19 cellular contexts compared by ENCODE assay signal in the genomic region with DNA sequence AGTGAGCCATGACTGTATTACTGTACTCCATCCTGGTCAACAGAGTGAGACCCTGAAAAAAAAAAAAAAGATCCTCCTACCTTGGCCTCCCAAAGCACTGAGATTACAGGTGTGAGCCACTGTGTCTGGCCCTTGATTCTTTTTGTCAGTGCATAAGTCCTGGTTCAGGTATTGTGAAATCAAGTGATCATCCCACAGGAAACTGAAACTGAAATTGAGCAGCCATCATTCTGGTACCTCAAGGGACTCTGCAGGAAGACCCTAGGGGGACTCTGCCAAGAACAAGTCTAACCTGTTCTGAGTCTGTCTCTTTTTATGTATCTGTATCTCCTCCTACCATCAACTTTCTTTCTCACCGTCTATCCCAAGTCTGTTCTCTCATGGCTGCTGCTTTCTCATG. TPM values are rescaled to one million over a fixed set of nuclear protein-coding genes. Genes with fewer than 3 reads are reported as not detected.
A peak's percentile ranks its signal among the peaks of the same experiment; 100 is the strongest.
DNase-seq lines count a peak whose midpoint lies in the region; ATAC-seq and TF ChIP-seq lines count a peak whose summit lies in the region.
"Had no signal": no experiment of that assay in that cellular context is flagged by ENCODE, and none has a peak within 500 bp of the region (broad histone marks: within the 10 kb centered on the region; RNA-seq: fewer than 3 reads in every experiment).

No MANE protein-coding gene starts in this region.

- BruUV-seq in Calu3 (replicated peaks; lab: Mats Ljungman, UMichigan): no TSS peak

- POLR2A ChIA-PET in activated CD4-positive, alpha-beta T cell treated with anti-CD3 and anti-CD28 coated beads, Interleukin-2, amount 10 ng/mL, durations not matched to agents 7 days and 5 days (lab: Charles Lee): no interaction called here

- H3K27ac Mint-ChIP-seq in activated CD4-positive, alpha-beta T cell treated with anti-CD3 and anti-CD28 coated beads, Interleukin-2, amount 10 ng/mL, durations not matched to agents 7 days and 5 days: peak overlapping the region; percentile 82
- H3K27ac Mint-ChIP-seq in Calu3 (ENCODE audit: unreplicated experiment) (peak overlapping the region; percentile 16), mesothelial cell of epicardium (no peak overlapping the region)

- DNase-seq in activated CD4-positive, alpha-beta T cell treated with anti-CD3 and anti-CD28 coated beads, Interleukin-2, amount 10 ng/mL, durations not matched to agents 7 days and 5 days: peak; percentile 17
- no peak for DNase-seq in activated CD4-positive, alpha-beta T cell treated with anti-CD3 and anti-CD28 coated beads for 1 hour
- DNase-seq in Calu3: no peak
- DNase-seq in NAMALWA (ENCODE audit: low spot score): peak; percentile 22
- DNase-seq in mesothelial cell of epicardium (ENCODE audit: low spot score in 2 of 2, unreplicated experiment in 2 of 2): no peak
- no peak for DNase-seq in iPS-NIHi7 (ENCODE audit: extremely low spot score)
- DNase-seq in activated CD8-positive, alpha-beta memory T cell treated with anti-CD3 and anti-CD28 coated beads, Interleukin-2, amount 50 U/mL, for 48 hours: no peak
- DNase-seq: activated naive CD4-positive, alpha-beta T cell treated with anti-CD3 and anti-CD28 coated beads, Interleukin-2, amount 50 U/mL, for 16 hours; body of pancreas; DMS153; GOT3; Kasumi-1; NCI-H146; NCI-H2227 treated with DMSO at 0.1 percent for 48 hours; NCI-H774; SJCRH30; T-helper 9 cell had no signal

- ATAC-seq in HG03039 (IDR thresholded peaks at IDR 0.05; ENCODE audit: unreplicated experiment): no peak
- ATAC-seq: body of pancreas, Panc1 had no signal

- no peak for TF ChIP-seq CTCF in Calu3 (IDR thresholded peaks at IDR 0.05; ENCODE audit: unreplicated experiment)
- TF ChIP-seq CTCF in mesothelial cell of epicardium (IDR thresholded peaks at IDR 0.05; ENCODE audit: unreplicated experiment): no peak

- intact Hi-C loops in Calu3 (cut with micrococcal nuclease; ENCODE audit: unreplicated experiment): no loop called here

- H3K9me3 Mint-ChIP-seq in activated CD4-positive, alpha-beta T cell treated with anti-CD3 and anti-CD28 coated beads, Interleukin-2, amount 10 ng/mL, durations not matched to agents 7 days and 5 days: no peaks in the 10 kb centered on the region
- H3K9me3 Mint-ChIP-seq in Calu3 (ENCODE audit: low read depth, unreplicated experiment) (no peaks in the 10 kb centered on the region), mesothelial cell of epicardium (no peaks in the 10 kb centered on the region)

- CTCF ChIA-PET in activated CD4-positive, alpha-beta T cell treated with anti-CD3 and anti-CD28 coated beads, Interleukin-2, amount 10 ng/mL, durations not matched to agents 7 days and 5 days (lab: Charles Lee): no interaction called here
- CTCF ChIA-PET in Calu3 (lab: Charles Lee): no interaction called here

- H3K36me3 Mint-ChIP-seq in activated CD4-positive, alpha-beta T cell treated with anti-CD3 and anti-CD28 coated beads, Interleukin-2, amount 10 ng/mL, durations not matched to agents 7 days and 5 days (ENCODE audit: low read depth): peaks cover 13% of the 10 kb centered on the region
- H3K36me3 Mint-ChIP-seq in Calu3 (ENCODE audit: insufficient read depth, unreplicated experiment) (peaks cover 7% of the 10 kb centered on the region), mesothelial cell of epicardium (no peaks in the 10 kb centered on the region)

- H3K27me3 Mint-ChIP-seq in activated CD4-positive, alpha-beta T cell treated with anti-CD3 and anti-CD28 coated beads, Interleukin-2, amount 10 ng/mL, durations not matched to agents 7 days and 5 days: no peaks in the 10 kb centered on the region
- H3K27me3 Mint-ChIP-seq in Calu3 (ENCODE audit: unreplicated experiment): no peaks in the 10 kb centered on the region
- H3K27me3 Mint-ChIP-seq in mesothelial cell of epicardium (ENCODE audit: low read depth): peaks cover 5% of the 10 kb centered on the region

- H3K4me1 Mint-ChIP-seq in activated CD4-positive, alpha-beta T cell treated with anti-CD3 and anti-CD28 coated beads, Interleukin-2, amount 10 ng/mL, durations not matched to agents 7 days and 5 days: peaks cover 42% of the 10 kb centered on the region
- H3K4me1 Mint-ChIP-seq in Calu3 (ENCODE audit: low read depth, unreplicated experiment): peaks cover 7% of the 10 kb centered on the region
- peaks cover 28% of the 10 kb centered on the region for H3K4me1 Mint-ChIP-seq in mesothelial cell of epicardium

- peak overlapping the region; percentile 94 for H3K4me3 Mint-ChIP-seq in activated CD4-positive, alpha-beta T cell treated with anti-CD3 and anti-CD28 coated beads, Interleukin-2, amount 10 ng/mL, durations not matched to agents 7 days and 5 days
- H3K4me3 Mint-ChIP-seq in Calu3 (ENCODE audit: low read depth, unreplicated experiment): no peak overlapping the region
- peak overlapping the region; percentile 95 for H3K4me3 Mint-ChIP-seq in mesothelial cell of epicardium

RNA-seq across cellular contexts. Expression of a gene that starts 1.9 kb away (rescaled TPM):
- 10 to 100 TPM; 20.6 to 21.2 TPM for total RNA-seq in activated CD4-positive, alpha-beta T cell treated with anti-CD3 and anti-CD28 coated beads, Interleukin-2, amount 10 ng/mL, durations not matched to agents 7 days and 5 days
- total RNA-seq in Calu3 (2022): 5.7 and 6.2 TPM in 2 replicates
- 30.9 to 32.8 TPM (median 31.4 TPM) in 3 replicates for total RNA-seq in mesothelial cell of epicardium

RNA-seq across cellular contexts. Expression of a gene that starts 13.8 kb away (rescaled TPM):
- total RNA-seq in activated CD4-positive, alpha-beta T cell treated with anti-CD3 and anti-CD28 coated beads, Interleukin-2, amount 10 ng/mL, durations not matched to agents 7 days and 5 days: 10 to 100 TPM; 77.5 to 84.0 TPM
- total RNA-seq in Calu3 (2022): 12.2 and 20.1 TPM in 2 replicates
- total RNA-seq in mesothelial cell of epicardium: 37.6 to 49.1 TPM (median 38.8 TPM) in 3 replicates

RNA-seq across cellular contexts. Expression of a gene that starts 45.1 kb away (rescaled TPM):
- total RNA-seq in activated CD4-positive, alpha-beta T cell treated with anti-CD3 and anti-CD28 coated beads, Interleukin-2, amount 10 ng/mL, durations not matched to agents 7 days and 5 days: 10 to 100 TPM; 13.9 to 14.3 TPM
- total RNA-seq in Calu3 (2022) (4.1 and 5.6 TPM in 2 replicates), mesothelial cell of epicardium (10.1 to 11.3 TPM (median 11.0 TPM) in 3 replicates)

Comparison
In these comparisons a context has a peak if more than half of its experiments do, and no peak if none do; other contexts are left out.
1. DNase-seq: peak in activated CD4-positive, alpha-beta T cell treated with anti-CD3 and anti-CD28 coated beads, Interleukin-2, amount 10 ng/mL, durations not matched to agents 7 days and 5 days (single experiment) and NAMALWA (single experiment); none in activated CD4-positive, alpha-beta T cell treated with anti-CD3 and anti-CD28 coated beads for 1 hour (single experiment), Calu3 (single experiment), mesothelial cell of epicardium (0 of 2), iPS-NIHi7 (single experiment) and activated CD8-positive, alpha-beta memory T cell treated with anti-CD3 and anti-CD28 coated beads, Interleukin-2, amount 50 U/mL, for 48 hours (single experiment).